1 cellular context compared by ENCODE assay signal in the genomic region with DNA sequence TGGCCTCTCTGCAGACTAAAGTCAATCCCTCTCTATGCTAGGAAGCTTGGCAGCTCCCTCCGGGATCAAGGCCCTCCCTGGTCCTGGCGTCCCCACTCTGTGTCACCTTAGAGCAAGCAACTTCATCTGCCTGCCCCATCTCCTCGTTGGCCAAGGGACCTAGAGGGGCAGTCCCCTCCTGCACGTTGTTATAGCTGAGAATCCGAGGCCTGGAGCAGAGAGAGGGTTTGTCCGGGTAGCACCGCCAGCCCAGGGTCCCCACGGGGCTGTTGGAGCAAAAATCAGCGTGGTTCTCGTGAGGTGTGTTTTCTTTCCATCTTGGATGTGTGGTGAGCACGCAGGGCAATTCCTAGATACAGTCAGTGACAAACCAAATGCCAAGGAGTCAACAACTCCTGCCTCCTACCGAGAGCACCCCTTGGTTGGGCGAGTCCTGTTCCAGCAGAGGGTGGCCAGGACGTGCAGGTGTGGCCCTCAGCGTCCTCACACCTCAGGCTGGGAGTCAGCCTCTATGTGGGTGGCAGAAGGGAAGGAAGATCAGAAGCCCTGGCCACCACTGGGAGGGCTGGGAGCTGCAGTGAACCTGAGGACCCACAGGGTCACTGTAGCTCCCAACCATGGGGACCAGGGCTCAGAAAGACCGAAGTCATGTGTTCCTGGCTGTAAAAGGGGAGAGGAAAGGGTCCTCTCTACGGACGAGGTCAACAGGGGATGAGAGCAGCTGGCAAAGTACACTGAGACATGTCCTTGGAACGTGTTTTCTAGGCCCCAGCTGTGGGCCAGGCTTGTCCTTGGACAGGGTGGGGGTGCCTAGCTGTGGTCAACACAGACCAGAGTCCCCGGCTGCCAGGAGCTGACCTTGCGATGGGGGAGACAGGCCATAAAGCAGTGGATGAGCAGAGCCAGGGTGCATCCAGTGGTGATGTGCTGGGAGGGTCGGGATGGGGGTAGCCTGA.
A peak's percentile ranks its signal among the peaks of the same experiment; 100 is the strongest.
TF ChIP-seq lines count a peak whose summit lies in the region.

No MANE protein-coding gene starts in this region.

TF ChIP-seq in HepG2, 621 proteins besides CTCF, POLR2A, EP300 and RAD21 (continued from another document and continues in another):
- TF ChIP-seq, protein P1, sequence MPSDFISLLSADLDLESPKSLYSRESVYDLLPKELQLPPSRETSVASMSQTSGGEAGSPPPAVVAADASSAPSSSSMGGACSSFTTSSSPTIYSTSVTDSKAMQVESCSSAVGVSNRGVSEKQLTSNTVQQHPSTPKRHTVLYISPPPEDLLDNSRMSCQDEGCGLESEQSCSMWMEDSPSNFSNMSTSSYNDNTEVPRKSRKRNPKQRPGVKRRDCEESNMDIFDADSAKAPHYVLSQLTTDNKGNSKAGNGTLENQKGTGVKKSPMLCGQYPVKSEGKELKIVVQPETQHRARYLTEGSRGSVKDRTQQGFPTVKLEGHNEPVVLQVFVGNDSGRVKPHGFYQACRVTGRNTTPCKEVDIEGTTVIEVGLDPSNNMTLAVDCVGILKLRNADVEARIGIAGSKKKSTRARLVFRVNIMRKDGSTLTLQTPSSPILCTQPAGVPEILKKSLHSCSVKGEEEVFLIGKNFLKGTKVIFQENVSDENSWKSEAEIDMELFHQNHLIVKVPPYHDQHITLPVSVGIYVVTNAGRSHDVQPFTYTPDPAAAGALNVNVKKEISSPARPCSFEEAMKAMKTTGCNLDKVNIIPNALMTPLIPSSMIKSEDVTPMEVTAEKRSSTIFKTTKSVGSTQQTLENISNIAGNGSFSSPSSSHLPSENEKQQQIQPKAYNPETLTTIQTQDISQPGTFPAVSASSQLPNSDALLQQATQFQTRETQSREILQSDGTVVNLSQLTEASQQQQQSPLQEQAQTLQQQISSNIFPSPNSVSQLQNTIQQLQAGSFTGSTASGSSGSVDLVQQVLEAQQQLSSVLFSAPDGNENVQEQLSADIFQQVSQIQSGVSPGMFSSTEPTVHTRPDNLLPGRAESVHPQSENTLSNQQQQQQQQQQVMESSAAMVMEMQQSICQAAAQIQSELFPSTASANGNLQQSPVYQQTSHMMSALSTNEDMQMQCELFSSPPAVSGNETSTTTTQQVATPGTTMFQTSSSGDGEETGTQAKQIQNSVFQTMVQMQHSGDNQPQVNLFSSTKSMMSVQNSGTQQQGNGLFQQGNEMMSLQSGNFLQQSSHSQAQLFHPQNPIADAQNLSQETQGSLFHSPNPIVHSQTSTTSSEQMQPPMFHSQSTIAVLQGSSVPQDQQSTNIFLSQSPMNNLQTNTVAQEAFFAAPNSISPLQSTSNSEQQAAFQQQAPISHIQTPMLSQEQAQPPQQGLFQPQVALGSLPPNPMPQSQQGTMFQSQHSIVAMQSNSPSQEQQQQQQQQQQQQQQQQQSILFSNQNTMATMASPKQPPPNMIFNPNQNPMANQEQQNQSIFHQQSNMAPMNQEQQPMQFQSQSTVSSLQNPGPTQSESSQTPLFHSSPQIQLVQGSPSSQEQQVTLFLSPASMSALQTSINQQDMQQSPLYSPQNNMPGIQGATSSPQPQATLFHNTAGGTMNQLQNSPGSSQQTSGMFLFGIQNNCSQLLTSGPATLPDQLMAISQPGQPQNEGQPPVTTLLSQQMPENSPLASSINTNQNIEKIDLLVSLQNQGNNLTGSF (CRISPR knock-in tag; IDR thresholded peaks at IDR 0.05), result no peak; the same call in 1 of the 2 replicates
- TF ChIP-seq KDM5B (CRISPR knock-in tag; IDR thresholded peaks at IDR 0.05; ENCODE audit: borderline replicate concordance) (peak; percentile 89; the same call in 1 of the 2 replicates), ATF6 (CRISPR knock-in tag; conservative IDR thresholded peaks at IDR 0.05) (no peak; the same call in 1 of the 2 replicates), ZNF136 (CRISPR knock-in tag; IDR thresholded peaks at IDR 0.05; ENCODE audit: low read depth) (0 out of 2 replicates have a peak, but pooled peaks have one; percentile 19), HNRNPH1 (optimal IDR thresholded peaks at IDR 0.05; ENCODE audit: low read depth, low read length) (no peak), ZNF543 (CRISPR knock-in tag; IDR thresholded peaks at IDR 0.05) (peak; percentile 84), ZNF34 (CRISPR knock-in tag; IDR thresholded peaks at IDR 0.05; ENCODE audit: borderline replicate concordance) (peak; percentile 82; the same call in 1 of the 2 replicates), PPARG (CRISPR knock-in tag; conservative IDR thresholded peaks at IDR 0.05) (peak; percentile 52; the same call in 1 of the 2 replicates), ZNF572 (CRISPR knock-in tag; IDR thresholded peaks at IDR 0.05) (peak; percentile 94), ZNF614 (CRISPR knock-in tag; IDR thresholded peaks at IDR 0.05; ENCODE audit: borderline replicate concordance) (peak; percentile 91; the same call in 1 of the 2 replicates), KAT7 (CRISPR knock-in tag; IDR thresholded peaks at IDR 0.05; ENCODE audit: borderline replicate concordance) (peak; percentile 84; the same call in 1 of the 2 replicates), POLR2AphosphoS5 (IDR thresholded peaks at IDR 0.05; ENCODE audit: low read depth, low read length) (no peak), ZNF775 (CRISPR knock-in tag; IDR thresholded peaks at IDR 0.05; ENCODE audit: borderline replicate concordance) (no peak), SAFB2 (CRISPR knock-in tag; IDR thresholded peaks at IDR 0.05; ENCODE audit: borderline replicate concordance, low read depth) (peak; percentile 85; the same call in 1 of the 2 replicates), ZFP90 (CRISPR knock-in tag; IDR thresholded peaks at IDR 0.05; ENCODE audit: borderline replicate concordance) (peak; percentile 72; the same call in 1 of the 2 replicates), SIN3A (IDR thresholded peaks at IDR 0.05; ENCODE audit: borderline replicate concordance, low read depth, low read length) (no peak), MYNN (CRISPR knock-in tag; IDR thresholded peaks at IDR 0.05; ENCODE audit: low read depth) (no peak), FOXA1 (IDR thresholded peaks at IDR 0.05) (no peak), FOXA1 (CRISPR knock-in tag; IDR thresholded peaks at IDR 0.05) (peak; percentile 84), HES4 (CRISPR knock-in tag; IDR thresholded peaks at IDR 0.05; ENCODE audit: borderline replicate concordance) (no peak; the same call in 1 of the 2 replicates), ZNF563 (CRISPR knock-in tag; IDR thresholded peaks at IDR 0.05) (peak; percentile 89; the same call in 1 of the 2 replicates), SALL2 (CRISPR knock-in tag; IDR thresholded peaks at IDR 0.05) (peak; percentile 49; the same call in 1 of the 2 replicates), RCOR2 (CRISPR knock-in tag; IDR thresholded peaks at IDR 0.05) (peak; percentile 86), ZNF441 (CRISPR knock-in tag; IDR thresholded peaks at IDR 0.05; ENCODE audit: borderline replicate concordance) (no peak), PAF1 (CRISPR knock-in tag; IDR thresholded peaks at IDR 0.05) (no peak), PTBP1 (IDR thresholded peaks at IDR 0.05; ENCODE audit: low read depth, low read length, poor library complexity, severe bottlenecking) (no peak), TAF15 (IDR thresholded peaks at IDR 0.05; ENCODE audit: low read depth, low read length, poor library complexity, severe bottlenecking) (no peak), HOXA9 (CRISPR knock-in tag; IDR thresholded peaks at IDR 0.05; ENCODE audit: borderline replicate concordance) (no peak), JUN (CRISPR knock-in tag; IDR thresholded peaks at IDR 0.05) (peak; percentile 90), RBFOX2 (IDR thresholded peaks at IDR 0.05; ENCODE audit: low read depth, low read length) (no peak)
- TF ChIP-seq, protein P2, sequence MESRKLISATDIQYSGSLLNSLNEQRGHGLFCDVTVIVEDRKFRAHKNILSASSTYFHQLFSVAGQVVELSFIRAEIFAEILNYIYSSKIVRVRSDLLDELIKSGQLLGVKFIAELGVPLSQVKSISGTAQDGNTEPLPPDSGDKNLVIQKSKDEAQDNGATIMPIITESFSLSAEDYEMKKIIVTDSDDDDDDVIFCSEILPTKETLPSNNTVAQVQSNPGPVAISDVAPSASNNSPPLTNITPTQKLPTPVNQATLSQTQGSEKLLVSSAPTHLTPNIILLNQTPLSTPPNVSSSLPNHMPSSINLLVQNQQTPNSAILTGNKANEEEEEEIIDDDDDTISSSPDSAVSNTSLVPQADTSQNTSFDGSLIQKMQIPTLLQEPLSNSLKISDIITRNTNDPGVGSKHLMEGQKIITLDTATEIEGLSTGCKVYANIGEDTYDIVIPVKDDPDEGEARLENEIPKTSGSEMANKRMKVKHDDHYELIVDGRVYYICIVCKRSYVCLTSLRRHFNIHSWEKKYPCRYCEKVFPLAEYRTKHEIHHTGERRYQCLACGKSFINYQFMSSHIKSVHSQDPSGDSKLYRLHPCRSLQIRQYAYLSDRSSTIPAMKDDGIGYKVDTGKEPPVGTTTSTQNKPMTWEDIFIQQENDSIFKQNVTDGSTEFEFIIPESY (CRISPR knock-in tag; IDR thresholded peaks at IDR 0.05), result 0 out of 2 replicates have a peak, but pooled peaks have one; percentile 51
- TF ChIP-seq, protein P3, sequence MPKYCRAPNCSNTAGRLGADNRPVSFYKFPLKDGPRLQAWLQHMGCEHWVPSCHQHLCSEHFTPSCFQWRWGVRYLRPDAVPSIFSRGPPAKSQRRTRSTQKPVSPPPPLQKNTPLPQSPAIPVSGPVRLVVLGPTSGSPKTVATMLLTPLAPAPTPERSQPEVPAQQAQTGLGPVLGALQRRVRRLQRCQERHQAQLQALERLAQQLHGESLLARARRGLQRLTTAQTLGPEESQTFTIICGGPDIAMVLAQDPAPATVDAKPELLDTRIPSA (CRISPR knock-in tag; IDR thresholded peaks at IDR 0.05; ENCODE audit: borderline replicate concordance), result peak; percentile 64
- TF ChIP-seq, protein P4, sequence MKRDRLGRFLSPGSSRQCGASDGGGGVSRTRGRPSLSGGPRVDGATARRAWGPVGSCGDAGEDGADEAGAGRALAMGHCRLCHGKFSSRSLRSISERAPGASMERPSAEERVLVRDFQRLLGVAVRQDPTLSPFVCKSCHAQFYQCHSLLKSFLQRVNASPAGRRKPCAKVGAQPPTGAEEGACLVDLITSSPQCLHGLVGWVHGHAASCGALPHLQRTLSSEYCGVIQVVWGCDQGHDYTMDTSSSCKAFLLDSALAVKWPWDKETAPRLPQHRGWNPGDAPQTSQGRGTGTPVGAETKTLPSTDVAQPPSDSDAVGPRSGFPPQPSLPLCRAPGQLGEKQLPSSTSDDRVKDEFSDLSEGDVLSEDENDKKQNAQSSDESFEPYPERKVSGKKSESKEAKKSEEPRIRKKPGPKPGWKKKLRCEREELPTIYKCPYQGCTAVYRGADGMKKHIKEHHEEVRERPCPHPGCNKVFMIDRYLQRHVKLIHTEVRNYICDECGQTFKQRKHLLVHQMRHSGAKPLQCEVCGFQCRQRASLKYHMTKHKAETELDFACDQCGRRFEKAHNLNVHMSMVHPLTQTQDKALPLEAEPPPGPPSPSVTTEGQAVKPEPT (CRISPR knock-in tag; IDR thresholded peaks at IDR 0.05; ENCODE audit: low read depth), result peak; percentile 96
- TF ChIP-seq, protein P5, sequence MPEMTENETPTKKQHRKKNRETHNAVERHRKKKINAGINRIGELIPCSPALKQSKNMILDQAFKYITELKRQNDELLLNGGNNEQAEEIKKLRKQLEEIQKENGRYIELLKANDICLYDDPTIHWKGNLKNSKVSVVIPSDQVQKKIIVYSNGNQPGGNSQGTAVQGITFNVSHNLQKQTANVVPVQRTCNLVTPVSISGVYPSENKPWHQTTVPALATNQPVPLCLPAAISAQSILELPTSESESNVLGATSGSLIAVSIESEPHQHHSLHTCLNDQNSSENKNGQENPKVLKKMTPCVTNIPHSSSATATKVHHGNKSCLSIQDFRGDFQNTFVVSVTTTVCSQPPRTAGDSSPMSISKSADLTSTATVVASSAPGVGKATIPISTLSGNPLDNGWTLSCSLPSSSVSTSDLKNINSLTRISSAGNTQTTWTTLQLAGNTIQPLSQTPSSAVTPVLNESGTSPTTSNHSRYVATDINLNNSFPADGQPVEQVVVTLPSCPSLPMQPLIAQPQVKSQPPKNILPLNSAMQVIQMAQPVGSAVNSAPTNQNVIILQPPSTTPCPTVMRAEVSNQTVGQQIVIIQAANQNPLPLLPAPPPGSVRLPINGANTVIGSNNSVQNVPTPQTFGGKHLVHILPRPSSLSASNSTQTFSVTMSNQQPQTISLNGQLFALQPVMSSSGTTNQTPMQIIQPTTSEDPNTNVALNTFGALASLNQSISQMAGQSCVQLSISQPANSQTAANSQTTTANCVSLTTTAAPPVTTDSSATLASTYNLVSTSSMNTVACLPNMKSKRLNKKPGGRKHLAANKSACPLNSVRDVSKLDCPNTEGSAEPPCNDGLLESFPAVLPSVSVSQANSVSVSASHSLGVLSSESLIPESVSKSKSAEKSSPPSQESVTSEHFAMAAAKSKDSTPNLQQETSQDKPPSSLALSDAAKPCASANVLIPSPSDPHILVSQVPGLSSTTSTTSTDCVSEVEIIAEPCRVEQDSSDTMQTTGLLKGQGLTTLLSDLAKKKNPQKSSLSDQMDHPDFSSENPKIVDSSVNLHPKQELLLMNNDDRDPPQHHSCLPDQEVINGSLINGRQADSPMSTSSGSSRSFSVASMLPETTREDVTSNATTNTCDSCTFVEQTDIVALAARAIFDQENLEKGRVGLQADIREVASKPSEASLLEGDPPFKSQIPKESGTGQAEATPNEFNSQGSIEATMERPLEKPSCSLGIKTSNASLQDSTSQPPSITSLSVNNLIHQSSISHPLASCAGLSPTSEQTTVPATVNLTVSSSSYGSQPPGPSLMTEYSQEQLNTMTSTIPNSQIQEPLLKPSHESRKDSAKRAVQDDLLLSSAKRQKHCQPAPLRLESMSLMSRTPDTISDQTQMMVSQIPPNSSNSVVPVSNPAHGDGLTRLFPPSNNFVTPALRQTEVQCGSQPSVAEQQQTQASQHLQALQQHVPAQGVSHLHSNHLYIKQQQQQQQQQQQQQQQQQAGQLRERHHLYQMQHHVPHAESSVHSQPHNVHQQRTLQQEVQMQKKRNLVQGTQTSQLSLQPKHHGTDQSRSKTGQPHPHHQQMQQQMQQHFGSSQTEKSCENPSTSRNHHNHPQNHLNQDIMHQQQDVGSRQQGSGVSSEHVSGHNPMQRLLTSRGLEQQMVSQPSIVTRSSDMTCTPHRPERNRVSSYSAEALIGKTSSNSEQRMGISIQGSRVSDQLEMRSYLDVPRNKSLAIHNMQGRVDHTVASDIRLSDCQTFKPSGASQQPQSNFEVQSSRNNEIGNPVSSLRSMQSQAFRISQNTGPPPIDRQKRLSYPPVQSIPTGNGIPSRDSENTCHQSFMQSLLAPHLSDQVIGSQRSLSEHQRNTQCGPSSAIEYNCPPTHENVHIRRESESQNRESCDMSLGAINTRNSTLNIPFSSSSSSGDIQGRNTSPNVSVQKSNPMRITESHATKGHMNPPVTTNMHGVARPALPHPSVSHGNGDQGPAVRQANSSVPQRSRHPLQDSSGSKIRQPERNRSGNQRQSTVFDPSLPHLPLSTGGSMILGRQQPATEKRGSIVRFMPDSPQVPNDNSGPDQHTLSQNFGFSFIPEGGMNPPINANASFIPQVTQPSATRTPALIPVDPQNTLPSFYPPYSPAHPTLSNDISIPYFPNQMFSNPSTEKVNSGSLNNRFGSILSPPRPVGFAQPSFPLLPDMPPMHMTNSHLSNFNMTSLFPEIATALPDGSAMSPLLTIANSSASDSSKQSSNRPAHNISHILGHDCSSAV (CRISPR knock-in tag; IDR thresholded peaks at IDR 0.05; ENCODE audit: borderline replicate concordance), result no peak
